7 cellular contexts compared by ENCODE assay signal in the genomic region with DNA sequence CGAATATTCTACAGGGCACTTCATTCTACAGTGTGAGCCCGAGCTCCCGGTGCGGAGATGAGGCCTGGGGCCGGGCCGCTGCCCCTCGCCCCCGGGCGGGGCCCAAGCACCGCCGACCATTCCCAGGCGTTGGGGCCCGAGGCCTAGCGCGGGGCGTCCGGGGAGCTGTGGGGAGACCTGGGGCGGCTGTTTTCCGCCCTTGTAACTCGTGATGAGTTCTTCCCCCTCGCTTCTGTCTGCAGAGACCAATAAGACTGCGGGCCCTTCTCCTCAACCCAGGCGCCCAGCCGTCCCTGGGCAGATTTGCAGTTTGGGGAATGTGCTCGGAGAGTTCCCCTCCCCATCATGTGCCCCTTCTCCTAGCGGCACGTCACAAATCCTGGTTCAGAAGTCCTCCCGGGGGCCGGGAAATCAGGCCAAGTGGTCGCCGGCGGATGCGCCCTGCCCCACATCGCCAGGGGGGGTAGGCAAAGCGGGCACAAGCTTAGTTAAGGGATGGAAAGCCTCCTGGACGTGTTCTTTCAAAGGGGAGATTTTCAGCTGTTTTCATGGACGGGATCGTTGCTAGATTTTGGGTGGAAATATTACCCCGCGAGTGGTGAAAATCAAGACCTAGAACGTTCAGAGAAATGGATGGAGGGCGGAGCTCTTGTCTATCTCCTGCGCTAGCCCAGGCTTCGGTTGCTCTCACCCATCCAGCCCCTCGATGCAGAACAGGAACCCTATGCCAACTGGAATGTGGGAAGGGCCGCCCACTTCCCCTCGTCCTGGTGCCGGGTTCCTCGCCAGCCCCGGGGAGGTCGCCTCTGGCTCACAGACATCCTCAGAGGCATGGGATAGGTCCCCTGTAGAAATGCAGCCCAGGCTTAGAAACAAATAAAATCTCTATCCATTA. TPM values are rescaled to one million over a fixed set of nuclear protein-coding genes. Genes with fewer than 3 reads are reported as not detected.
A peak's percentile ranks its signal among the peaks of the same experiment; 100 is the strongest.
DNase-seq lines count a peak whose midpoint lies in the region; ATAC-seq and TF ChIP-seq lines count a peak whose summit lies in the region.

No MANE protein-coding gene starts in this region.

- peak overlapping the region; percentile 68 for H3K9ac ChIP-seq in H9 (ENCODE audit: extremely low read depth, insufficient read length, low read length)

- H3K14ac ChIP-seq in H9 (ENCODE audit: insufficient read depth, low read length): peak overlapping the region; percentile 76; the same call in 1 of the 2 replicates

- H3K36me3 Mint-ChIP-seq in H9 (ENCODE audit: insufficient read depth in 1 of 3, low read depth in 3 of 3): peaks cover 0 to 12% (median 2%) of the 10 kb centered on the region in 3 experiments; a peak in 3 of 7 replicates
- H3K36me3 Mint-ChIP-seq in activated CD8-positive, alpha-beta memory T cell treated with anti-CD3 and anti-CD28 coated beads, Interleukin-2, amount 10 ng/mL, durations not matched to agents 7 days and 5 days: peaks cover 15% of the 10 kb centered on the region

- H2BK5ac ChIP-seq in H9 (ENCODE audit: insufficient read length, low read length): no peak overlapping the region

- H3K18ac ChIP-seq in H9 (ENCODE audit: insufficient read length, low read depth, low read length): peak overlapping the region; percentile 82

- DNase-seq in H9 (peak; percentile 78), NCI-H1694 (lab: John Stamatoyannopoulos, UW) (peak; percentile 60), mucosa of gallbladder (ENCODE audit: low spot score) (peak; percentile 50)
- peak; percentile 68 for DNase-seq in activated CD8-positive, alpha-beta memory T cell treated with anti-CD3 and anti-CD28 coated beads, Interleukin-2, amount 10 ng/mL, durations not matched to agents 7 days and 5 days
- DNase-seq in stimulated activated naive CD4-positive, alpha-beta T cell (lab: John Stamatoyannopoulos, UW): peak; percentile 14 to 82 (median 56)

- H3K4me3 ChIP-seq in GM12875 (ENCODE audit: low read depth, low read length): peak overlapping the region; percentile 79
- H3K4me3 ChIP-seq in esophagus (ENCODE audit: low read depth in 1 of 2, low read length in 2 of 2): peak overlapping the region; percentile 48 to 81

- H3K9me3 ChIP-seq in H9 (ENCODE audit: control insufficient read depth, low read depth, low read length) (no peaks in the 10 kb centered on the region), esophagus (ENCODE audit: control insufficient read depth in 2 of 2, insufficient read depth in 1 of 2, low read depth in 1 of 2, low read length in 1 of 2) (no peaks in the 10 kb centered on the region)

- peaks cover 18 to 21% of the 10 kb centered on the region in 2 experiments for H3K4me1 Mint-ChIP-seq in H9
- H3K4me1 Mint-ChIP-seq in activated CD8-positive, alpha-beta memory T cell treated with anti-CD3 and anti-CD28 coated beads, Interleukin-2, amount 10 ng/mL, durations not matched to agents 7 days and 5 days: peaks cover 21% of the 10 kb centered on the region

- H4K5ac ChIP-seq in H9 (ENCODE audit: insufficient read length, low read depth, low read length): no peak overlapping the region

- H4K91ac ChIP-seq in H9 (ENCODE audit: insufficient read length, low read depth, low read length): no peak overlapping the region

- no peak overlapping the region for H4K8ac ChIP-seq in H9 (replicated peaks; ENCODE audit: insufficient read length, low read depth, low read length)

- H4K20me1 ChIP-seq in H9 (ENCODE audit: control insufficient read depth, insufficient read depth, insufficient read length): no peaks in the 10 kb centered on the region

- H3T11ph ChIP-seq in H9 (ENCODE audit: low read length): no peak overlapping the region

- peaks cover 10 to 13% of the 10 kb centered on the region in 2 experiments; a peak in 4 of 5 replicates for H3K9me3 Mint-ChIP-seq in H9
- H3K9me3 Mint-ChIP-seq in activated CD8-positive, alpha-beta memory T cell treated with anti-CD3 and anti-CD28 coated beads, Interleukin-2, amount 10 ng/mL, durations not matched to agents 7 days and 5 days (ENCODE audit: low read depth): peaks cover 9% of the 10 kb centered on the region

- H3K79me2 ChIP-seq in H9 (ENCODE audit: insufficient read depth, low read length): no peaks in the 10 kb centered on the region

- H2AK5ac ChIP-seq in H9 (ENCODE audit: insufficient read length, low read length): no peak overlapping the region

- H3K23me2 ChIP-seq in H9 (ENCODE audit: insufficient read length, low read depth, low read length, poor library complexity, severe bottlenecking): peaks cover 6% of the 10 kb centered on the region

- peak overlapping the region; percentile 89 to 95 for H3K4me3 Mint-ChIP-seq in H9
- peak overlapping the region; percentile 88 for H3K4me3 Mint-ChIP-seq in activated CD8-positive, alpha-beta memory T cell treated with anti-CD3 and anti-CD28 coated beads, Interleukin-2, amount 10 ng/mL, durations not matched to agents 7 days and 5 days

- H3K79me1 ChIP-seq in H9 (ENCODE audit: insufficient read depth, low read depth, low read length, poor library complexity, severe bottlenecking): no peaks in the 10 kb centered on the region

- no peaks in the 10 kb centered on the region for H3K36me3 ChIP-seq in esophagus (ENCODE audit: control insufficient read depth in 2 of 2, insufficient read depth in 2 of 2, low read length in 1 of 2)

- no peak overlapping the region for H3K4ac ChIP-seq in H9 (ENCODE audit: low read depth, low read length)

- no peak overlapping the region for H2BK15ac ChIP-seq in H9 (ENCODE audit: low read depth, low read length)

- TF ChIP-seq CTCF in GM12875 (IDR thresholded peaks at IDR 0.05; ENCODE audit: borderline replicate concordance, insufficient read depth, low read depth, low read length) (0 out of 2 replicates have a peak, but pooled peaks have one; percentile 8), H9 (conservative IDR thresholded peaks at IDR 0.05) (no peak)

- H3K23ac ChIP-seq in H9 (ENCODE audit: insufficient read length, low read depth, low read length): no peak overlapping the region

- H3K27ac Mint-ChIP-seq in H9: peak overlapping the region; percentile 97 to 98 (median 97)
- H3K27ac Mint-ChIP-seq in activated CD8-positive, alpha-beta memory T cell treated with anti-CD3 and anti-CD28 coated beads, Interleukin-2, amount 10 ng/mL, durations not matched to agents 7 days and 5 days: peak overlapping the region; percentile 95

- CTCF ChIA-PET in activated CD8-positive, alpha-beta memory T cell treated with anti-CD3 and anti-CD28 coated beads, Interleukin-2, amount 10 ng/mL, durations not matched to agents 7 days and 5 days (lab: Charles Lee): interaction anchor here (0.6 to 4.1 kb wide), 13 partner anchors 8 to 674 kb away, joined by 3 to 23 read pairs (median 6); partner anchors contain the start of gene ZFP36L2

- no peak overlapping the region for H2BK120ac ChIP-seq in H9 (ENCODE audit: low read depth, low read length, poor library complexity, severe bottlenecking)

- H2BK12ac ChIP-seq in H9 (ENCODE audit: insufficient read length, low read depth, low read length): no peak overlapping the region

- peak overlapping the region; percentile 46 for H3K4me2 ChIP-seq in H9 (ENCODE audit: insufficient read depth, insufficient read length, low read length)

- no peak overlapping the region for H3K27ac ChIP-seq in H9 (ENCODE audit: insufficient read length, low read depth, low read length)
- H3K27ac ChIP-seq in esophagus (ENCODE audit: low read depth in 2 of 2, low read length in 1 of 2): peak overlapping the region; percentile 98 to 99

- no CpG with 5 or more reads among the region's 51 CpGs for WGBS in H9 (ENCODE audit: extremely low coverage, insufficient read length, low lambda C conversion rate)
- 4 to 9% methylated on average over 51 of the region's 51 CpGs for WGBS in esophagus, 2 donors

- no peaks in the 10 kb centered on the region for H3K4me1 ChIP-seq in H9 (ENCODE audit: insufficient read depth, low read length)
- H3K4me1 ChIP-seq in esophagus (ENCODE audit: control insufficient read depth in 2 of 2, insufficient read depth in 2 of 2, low read length in 1 of 2): peaks cover 0 to 2% of the 10 kb centered on the region in 2 donors

- peak; percentile 8 for ATAC-seq in activated CD8-positive, alpha-beta memory T cell treated with anti-CD3 and anti-CD28 coated beads, Interleukin-2, amount 10 ng/mL, durations not matched to agents 7 days and 5 days

- no peak overlapping the region for H3K56ac ChIP-seq in H9 (ENCODE audit: insufficient read length, low read depth, low read length)

- 0 out of 2 replicates have a peak, but pooled peaks cover 2% of the 10 kb centered on the region for H3K27me3 ChIP-seq in H9 (ENCODE audit: insufficient read depth, low read length)
- no peaks in the 10 kb centered on the region for H3K27me3 ChIP-seq in esophagus (ENCODE audit: control insufficient read depth in 1 of 2, insufficient read depth in 2 of 2, low read length in 2 of 2)

- no peak overlapping the region for H2BK20ac ChIP-seq in H9 (ENCODE audit: low read depth, low read length, poor library complexity, severe bottlenecking)

- H3K27me3 Mint-ChIP-seq in H9 (ENCODE audit: low read depth): peaks cover 15% of the 10 kb centered on the region
- H3K27me3 Mint-ChIP-seq in activated CD8-positive, alpha-beta memory T cell treated with anti-CD3 and anti-CD28 coated beads, Interleukin-2, amount 10 ng/mL, durations not matched to agents 7 days and 5 days: no peaks in the 10 kb centered on the region

- no peak overlapping the region for H2AFZ ChIP-seq in H9 (ENCODE audit: low read length)

RNA-seq across cellular contexts. Expression of gene HAAO, which starts 18.8 kb away (rescaled TPM):
- 5.3 and 6.6 TPM in 2 replicates for total RNA-seq in H9 (2021)
- total RNA-seq in activated CD8-positive, alpha-beta memory T cell treated with anti-CD3 and anti-CD28 coated beads, Interleukin-2, amount 10 ng/mL, durations not matched to agents 7 days and 5 days: under 1 TPM in 1 of 2 experiments, not detected in 1; 0.56 TPM
- 1 to 10 TPM; 3.0 to 6.9 TPM for polyA plus RNA-seq in esophagus
- 20.9 TPM for total RNA-seq in mucosa of gallbladder

RNA-seq across cellular contexts. Expression of gene OXER1, which starts 47.3 kb away (rescaled TPM):
- total RNA-seq in H9 (2021) (1.6 TPM in 2 replicates), mucosa of gallbladder (3.7 TPM)
- total RNA-seq in activated CD8-positive, alpha-beta memory T cell treated with anti-CD3 and anti-CD28 coated beads, Interleukin-2, amount 10 ng/mL, durations not matched to agents 7 days and 5 days: under 1 TPM in 1 of 2 experiments, not detected in 1; 0.21 TPM
- polyA plus RNA-seq in esophagus: 1 to 10 TPM in 1 of 2 donors, under 1 TPM in 1; 0.48 to 2.5 TPM
